ENCODE assay signal across 21 cellular contexts in the genomic region with DNA sequence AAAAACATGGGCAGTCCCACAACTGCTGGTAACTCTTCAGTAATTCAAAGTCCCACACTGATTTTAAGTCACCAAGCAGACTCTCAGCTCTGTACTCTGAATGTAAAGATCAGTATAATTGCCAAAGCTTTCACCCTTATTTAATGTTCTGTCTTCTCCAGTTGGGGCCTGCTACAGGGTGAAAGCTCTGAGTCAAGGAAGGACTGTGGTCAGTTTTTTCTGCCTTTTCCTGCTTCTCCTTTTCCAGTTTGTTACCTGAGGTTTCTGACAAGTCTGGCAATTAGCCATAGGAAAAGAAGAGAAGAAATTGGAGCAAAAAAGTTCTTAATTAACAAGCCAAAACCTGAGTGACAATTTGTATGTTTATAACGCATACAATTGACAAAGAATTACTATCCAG.
"Had no signal": no experiment of that assay in that cellular context is flagged by ENCODE, and none has a peak within 500 bp of the region (broad histone marks: within the 10 kb centered on the region; RNA-seq: fewer than 3 reads in every experiment).

No MANE protein-coding gene starts in this region.

- H3K36me3 ChIP-seq: esophagus squamous epithelium, sigmoid colon, tibial nerve, upper lobe of right lung, vagina had no signal

- H3K27ac ChIP-seq: esophagus squamous epithelium, psoas muscle, sigmoid colon, skin epidermis, testis, tibial nerve, upper lobe of right lung, vagina had no signal

- ATAC-seq: effector memory CD8-positive, alpha-beta T cell; left colon; left ventricle myocardium superior; naive thymus-derived CD4-positive, alpha-beta T cell; psoas muscle; stimulated activated naive B cell treated with anti-CD40 and anti-IgM and Interleukin-4, amounts not matched to agents 10 μg/mL and 1 μg/mL and 100 μg/mL, for 72 hours; stimulated activated naive CD8-positive, alpha-beta T cell treated with anti-CD3 and anti-CD28 coated beads, Interleukin-15, amount 100 ng/mL, for 72 hours; upper lobe of right lung had no signal

- H3K27me3 ChIP-seq: esophagus squamous epithelium, sigmoid colon, testis, tibial nerve, upper lobe of right lung, vagina had no signal

- DNase-seq: effector memory CD8-positive, alpha-beta T cell; esophagus squamous epithelium; foreskin fibroblast; immature natural killer cell; left colon; left ventricle myocardium superior; mesendoderm; naive thymus-derived CD4-positive, alpha-beta T cell; nephron progenitor cell; psoas muscle; sigmoid colon; stimulated activated CD4-positive, alpha-beta T cell treated with anti-CD3 and anti-CD28 coated beads, Interleukin-2, amount 100 ng/mL, for 24 hours; stimulated activated CD4-positive, alpha-beta T cell treated with anti-CD3 and anti-CD28 coated beads, Interleukin-4, amount 100 ng/mL, for 4 hours; stimulated activated naive B cell treated with anti-CD40 and anti-IgM and Interleukin-4, amounts not matched to agents 10 μg/mL and 1 μg/mL and 100 μg/mL, for 72 hours; stimulated activated naive CD8-positive, alpha-beta T cell treated with anti-CD3 and anti-CD28 coated beads, Interleukin-15, amount 100 ng/mL, for 72 hours; testis; upper lobe of right lung had no signal

- H3K4me1 ChIP-seq: esophagus squamous epithelium, psoas muscle, sigmoid colon, testis, tibial nerve, upper lobe of right lung, vagina had no signal

- H3K9me3 ChIP-seq: esophagus squamous epithelium, psoas muscle, sigmoid colon, testis, upper lobe of right lung, vagina had no signal

- H3K4me3 ChIP-seq: esophagus squamous epithelium, lung, psoas muscle, sigmoid colon, skin epidermis, testis, tibial nerve, upper lobe of right lung, vagina had no signal

- H3K36me3 Mint-ChIP-seq: immature natural killer cell; stimulated activated naive B cell treated with anti-CD40 and anti-IgM and Interleukin-4, amounts not matched to agents 10 μg/mL and 1 μg/mL and 100 μg/mL, for 72 hours had no signal

- H3K4me1 Mint-ChIP-seq: immature natural killer cell; naive thymus-derived CD4-positive, alpha-beta T cell; stimulated activated naive CD8-positive, alpha-beta T cell treated with anti-CD3 and anti-CD28 coated beads, Interleukin-15, amount 100 ng/mL, for 72 hours had no signal

- H3K27ac Mint-ChIP-seq: effector memory CD8-positive, alpha-beta T cell; immature natural killer cell; naive thymus-derived CD4-positive, alpha-beta T cell; nephron progenitor cell; stimulated activated naive B cell treated with anti-CD40 and anti-IgM and Interleukin-4, amounts not matched to agents 10 μg/mL and 1 μg/mL and 100 μg/mL, for 72 hours; stimulated activated naive CD8-positive, alpha-beta T cell treated with anti-CD3 and anti-CD28 coated beads, Interleukin-15, amount 100 ng/mL, for 72 hours had no signal

- H3K4me3 Mint-ChIP-seq: effector memory CD8-positive, alpha-beta T cell; immature natural killer cell; naive thymus-derived CD4-positive, alpha-beta T cell; nephron progenitor cell; stimulated activated naive B cell treated with anti-CD40 and anti-IgM and Interleukin-4, amounts not matched to agents 10 μg/mL and 1 μg/mL and 100 μg/mL, for 72 hours; stimulated activated naive CD8-positive, alpha-beta T cell treated with anti-CD3 and anti-CD28 coated beads, Interleukin-15, amount 100 ng/mL, for 72 hours had no signal

- H3K9me3 Mint-ChIP-seq: effector memory CD8-positive, alpha-beta T cell had no signal
